Comparison of ENCODE assay signal across 9 cellular contexts in the genomic region with DNA sequence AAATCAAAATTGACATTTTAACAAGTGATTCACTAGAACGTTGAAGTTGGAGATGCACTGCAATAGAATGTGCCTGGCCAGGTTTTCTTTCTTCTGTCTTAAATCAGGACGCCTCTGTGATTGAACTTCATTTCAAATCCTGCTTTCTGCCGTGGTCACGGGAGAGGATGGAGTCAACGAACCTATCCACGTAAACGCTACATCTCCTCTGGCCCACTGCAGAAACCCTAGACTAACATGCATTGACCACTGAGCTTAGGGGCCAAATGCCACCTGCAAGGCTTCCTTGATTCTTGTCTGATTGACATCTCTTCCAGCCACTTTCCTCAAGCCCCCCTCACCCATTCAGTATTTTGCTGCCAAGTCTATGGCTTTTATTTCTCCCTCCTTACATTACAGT. TPM values are rescaled to one million over a fixed set of nuclear protein-coding genes. Genes with fewer than 3 reads are reported as not detected.
"Had no signal": no experiment of that assay in that cellular context is flagged by ENCODE, and none has a peak within 500 bp of the region (broad histone marks: within the 10 kb centered on the region; RNA-seq: fewer than 3 reads in every experiment).

No MANE protein-coding gene starts in this region.

- H3K27ac ChIP-seq: suprapubic skin, upper lobe of right lung had no signal

- H3K27ac Mint-ChIP-seq: activated CD4-positive, alpha-beta memory T cell treated with anti-CD3 and anti-CD28 coated beads for 36 hours; activated naive CD4-positive, alpha-beta T cell treated with anti-CD3 and anti-CD28 coated beads, Interleukin-2, amount 10 ng/mL, durations not matched to agents 7 days and 5 days; activated T-helper 2 cell treated with anti-CD3 and anti-CD28 coated beads, Interferon-gamma antibody, Interleukin-2, Interleukin-4, amounts not matched to agents 10 μg/mL and 5 μg/mL and 100 μg/mL, durations not matched to agents 14 hours and 24 hours and 36 hours; dendritic cell treated with granulocyte-macrophage colony-stimulating factor and Interleukin-4, amounts not matched to agents 40 ng/mL and 50 ng/mL, for 4 days; natural killer cell treated with Interleukin-12 subunit alpha and Interleukin-12 subunit beta and Interleukin-15 and Interleukin-18, amount 100 ng/mL, for 72 hours had no signal

- H3K36me3 ChIP-seq: pancreas, suprapubic skin, upper lobe of right lung had no signal

- H3K27me3 ChIP-seq: body of pancreas had no signal

- H3K36me3 Mint-ChIP-seq: activated CD4-positive, alpha-beta memory T cell treated with anti-CD3 and anti-CD28 coated beads for 36 hours; activated naive CD4-positive, alpha-beta T cell treated with anti-CD3 and anti-CD28 coated beads, Interleukin-2, amount 10 ng/mL, durations not matched to agents 7 days and 5 days had no signal

- H3K4me3 Mint-ChIP-seq: activated CD4-positive, alpha-beta memory T cell treated with anti-CD3 and anti-CD28 coated beads for 36 hours; activated naive CD4-positive, alpha-beta T cell treated with anti-CD3 and anti-CD28 coated beads, Interleukin-2, amount 10 ng/mL, durations not matched to agents 7 days and 5 days; dendritic cell treated with granulocyte-macrophage colony-stimulating factor and Interleukin-4, amounts not matched to agents 40 ng/mL and 50 ng/mL, for 4 days; natural killer cell treated with Interleukin-12 subunit alpha and Interleukin-12 subunit beta and Interleukin-15 and Interleukin-18, amount 100 ng/mL, for 72 hours had no signal

- H3K4me3 ChIP-seq: body of pancreas had no signal

- H3K9me3 ChIP-seq: body of pancreas, pancreas, upper lobe of right lung had no signal

- H3K9me3 Mint-ChIP-seq: activated naive CD4-positive, alpha-beta T cell treated with anti-CD3 and anti-CD28 coated beads, Interleukin-2, amount 10 ng/mL, durations not matched to agents 7 days and 5 days; dendritic cell treated with granulocyte-macrophage colony-stimulating factor and Interleukin-4, amounts not matched to agents 40 ng/mL and 50 ng/mL, for 4 days; natural killer cell treated with Interleukin-12 subunit alpha and Interleukin-12 subunit beta and Interleukin-15 and Interleukin-18, amount 100 ng/mL, for 72 hours had no signal

RNA-seq across cellular contexts. Expression of a gene that starts 6.3 kb away (rescaled TPM):
- total RNA-seq: activated CD4-positive, alpha-beta memory T cell treated with anti-CD3 and anti-CD28 coated beads for 36 hours; activated T-helper 2 cell treated with anti-CD3 and anti-CD28 coated beads, Interferon-gamma antibody, Interleukin-2, Interleukin-4, amounts not matched to agents 10 μg/mL and 5 μg/mL and 100 μg/mL, durations not matched to agents 14 hours and 24 hours and 36 hours; natural killer cell treated with Interleukin-12 subunit alpha and Interleukin-12 subunit beta and Interleukin-15 and Interleukin-18, amount 100 ng/mL, for 72 hours had no signal
